In the genomic region with DNA sequence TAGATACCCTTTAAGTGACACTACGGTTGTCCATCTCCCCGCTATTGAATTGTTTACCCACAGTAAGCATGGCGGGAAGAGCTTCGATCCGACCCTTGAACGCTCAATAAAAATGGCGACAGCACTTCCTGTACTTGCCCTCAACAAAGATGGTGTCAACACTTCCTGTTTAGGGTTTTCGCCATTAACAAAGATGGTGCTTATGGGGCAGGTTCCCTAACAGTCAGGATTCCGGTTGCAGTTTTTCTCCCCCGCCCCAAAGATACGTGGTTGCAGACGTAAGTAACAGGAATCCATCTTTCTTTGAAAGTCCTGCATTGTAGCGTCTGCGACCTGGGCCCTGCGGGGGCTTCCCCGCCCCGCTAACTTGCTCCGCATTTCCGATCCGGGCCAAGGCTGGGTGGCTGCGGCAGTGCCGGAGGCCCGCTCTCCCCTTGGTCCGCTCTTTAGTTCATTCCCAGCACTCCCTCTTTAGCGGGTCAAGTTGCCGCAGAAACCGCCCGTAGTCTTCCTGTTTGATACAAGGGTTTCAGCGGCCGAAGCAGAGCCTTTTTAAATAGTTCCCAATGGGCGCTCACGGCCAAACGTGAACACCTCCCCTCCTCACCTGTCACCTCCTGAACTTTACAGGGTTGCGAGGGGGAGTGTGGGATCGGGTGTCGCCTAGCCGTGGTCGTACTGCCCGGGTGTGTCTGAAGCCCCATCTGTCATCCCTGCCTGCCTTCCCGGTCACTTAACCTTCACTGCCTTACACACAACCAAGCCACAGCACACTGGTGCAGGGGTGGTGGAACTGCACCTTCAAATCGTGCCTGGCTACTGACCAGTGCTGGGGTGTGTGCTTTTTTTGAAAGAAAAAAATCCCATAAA, we compare ENCODE assay signal across 8 cellular contexts. TPM values are rescaled to one million over a fixed set of nuclear protein-coding genes. Genes with fewer than 3 reads are reported as not detected.
DNase-seq lines count a peak whose midpoint lies in the region; ATAC-seq and TF ChIP-seq lines count a peak whose summit lies in the region.

A gene (plus strand): TSS at position 181 of the 870 bp plus-strand sequence.

- no peaks in the 10 kb centered on the region for H3K79me2 ChIP-seq in PC-9 (ENCODE audit: low read depth)

- H3K27ac ChIP-seq in PC-9 = peak within 1 kb of the TSS; percentile 87
- H3K27ac ChIP-seq in mucosa of rectum (ENCODE audit: low read depth in 2 of 2, low read length in 2 of 2) = peak within 1 kb of the TSS; percentile 99 to 100

- H3K36me3 ChIP-seq in PC-9 (ENCODE audit: low read depth) = no peaks in the 10 kb centered on the region
- H3K36me3 ChIP-seq in mucosa of rectum (ENCODE audit: control insufficient read depth in 2 of 2, insufficient read depth in 2 of 2, low read length in 2 of 2) = no peaks in the 10 kb centered on the region

- no peaks in the 10 kb centered on the region for H4K20me1 ChIP-seq in PC-9 (ENCODE audit: insufficient read depth)

- CTCF ChIA-PET in PC-9 (lab: Charles Lee) = no interaction called here

- peaks cover 10% of the 10 kb centered on the region for H3K9me3 Mint-ChIP-seq in activated T-cell treated with anti-CD3 and anti-CD28 coated beads, Interleukin-2, amount 50 U/mL, for 24 hours

- peaks cover 40% of the 10 kb centered on the region for H3K4me1 Mint-ChIP-seq in activated T-cell treated with anti-CD3 and anti-CD28 coated beads, Interleukin-2, amount 50 U/mL, for 24 hours (ENCODE audit: low read depth)

- H3K27me3 Mint-ChIP-seq in activated T-cell treated with anti-CD3 and anti-CD28 coated beads, Interleukin-2, amount 50 U/mL, for 24 hours = peaks cover 14% of the 10 kb centered on the region

- peak within 1 kb of the TSS; percentile 95 for H3K4me3 Mint-ChIP-seq in activated T-cell treated with anti-CD3 and anti-CD28 coated beads, Interleukin-2, amount 50 U/mL, for 24 hours

- H3K27me3 ChIP-seq in PC-9 (ENCODE audit: insufficient read depth, low read depth) = no peaks in the 10 kb centered on the region
- no peaks in the 10 kb centered on the region for H3K27me3 ChIP-seq in mucosa of rectum (ENCODE audit: control insufficient read depth in 2 of 2, insufficient read depth in 2 of 2, low read length in 2 of 2)

- H3K9me2 ChIP-seq in PC-9 (ENCODE audit: insufficient read depth) = no peaks in the 10 kb centered on the region

- TSS peak; percentile 83 for BruUV-seq in PC-9 (replicated peaks; lab: Mats Ljungman, UMichigan)

- H3K27ac Mint-ChIP-seq in activated T-cell treated with anti-CD3 and anti-CD28 coated beads, Interleukin-2, amount 50 U/mL, for 24 hours = peak within 1 kb of the TSS; percentile 99

- POLR2A ChIA-PET in PC-9 (lab: Charles Lee; ENCODE audit: unreplicated experiment) = interaction anchor here (0.6 kb wide), 1 partner anchor 300 kb away, joined by 3 read pairs; no protein-coding TSS in a partner anchor

- peak; percentile 91 for DNase-seq in DMS153 treated with DMSO at 0.1 percent for 48 hours (lab: John Stamatoyannopoulos, UW; ENCODE audit: unreplicated experiment)
- peak; percentile 99 for DNase-seq in Jurkat, Clone E6-1 (ENCODE audit: low read depth, low spot score)
- peak; percentile 63 to 87 for DNase-seq in PC-9
- DNase-seq in activated T-cell treated with anti-CD3 and anti-CD28 coated beads, Interleukin-2, amount 50 U/mL, for 24 hours = peak; percentile 87
- DNase-seq in erythroblast (lab: John Stamatoyannopoulos, UW) = peak; percentile 97 to 98
- DNase-seq in stimulated activated CD8-positive, alpha-beta memory T cell treated with anti-CD3 and anti-CD28 coated beads, Interleukin-4, amount 100 ng/mL, for 48 hours = peak; percentile 82

- TF ChIP-seq CTCF in PC-9 (conservative IDR thresholded peaks at IDR 0.05) = no peak

- peak; percentile 92 for ATAC-seq in GM21619 (IDR thresholded peaks at IDR 0.05; ENCODE audit: unreplicated experiment)

- peaks cover 4% of the 10 kb centered on the region; the same call in 1 of the 2 replicates for H3F3A ChIP-seq in PC-9 (ENCODE audit: insufficient read depth, low read depth)

- peaks cover 8% of the 10 kb centered on the region for H3K4me1 ChIP-seq in PC-9 (replicated peaks; ENCODE audit: insufficient read depth)
- H3K4me1 ChIP-seq in mucosa of rectum (ENCODE audit: control insufficient read depth in 2 of 2, insufficient read depth in 2 of 2, low read length in 2 of 2) = peaks cover 11 to 12% of the 10 kb centered on the region in 2 donors

- peak within 1 kb of the TSS; percentile 88 for H2AFZ ChIP-seq in PC-9

- H3K9me3 ChIP-seq in PC-9 (ENCODE audit: insufficient read depth, low read depth) (0 out of 2 replicates have a peak, but pooled peaks cover 4% of the 10 kb centered on the region), mucosa of rectum (ENCODE audit: control insufficient read depth in 2 of 2, low read length in 2 of 2) (no peaks in the 10 kb centered on the region)

- H3K4me2 ChIP-seq in PC-9 = peak within 1 kb of the TSS; percentile 79

- peak within 1 kb of the TSS; percentile 99 for H3K9ac ChIP-seq in mucosa of rectum (ENCODE audit: low read depth in 1 of 2, low read length in 2 of 2)

- peak within 1 kb of the TSS; percentile 71 for H3K4me3 ChIP-seq in Jurkat, Clone E6-1 (ENCODE audit: low read length)
- H3K4me3 ChIP-seq in PC-9 = peak within 1 kb of the TSS; percentile 72
- peak within 1 kb of the TSS; percentile 94 to 97 for H3K4me3 ChIP-seq in mucosa of rectum (ENCODE audit: low read length in 2 of 2)

- peaks cover 31% of the 10 kb centered on the region for H3K36me3 Mint-ChIP-seq in activated T-cell treated with anti-CD3 and anti-CD28 coated beads, Interleukin-2, amount 50 U/mL, for 24 hours (ENCODE audit: low read depth)

- TF ChIP-seq POLR2A in erythroblast (IDR thresholded peaks at IDR 0.05; ENCODE audit: low read length) = peak; percentile 98

- intact Hi-C loops in PC-9 (cut with micrococcal nuclease; ENCODE audit: unreplicated experiment) = loop anchor here (1.0 to 5.0 kb wide), 2 partner anchors 45 to 106 kb away; no protein-coding TSS in a partner anchor

RNA-seq across cellular contexts. Expression of the gene that starts here (rescaled TPM):
- 23.9 TPM for polyA plus RNA-seq in Jurkat, Clone E6-1 (2012; ENCODE audit: insufficient read depth, insufficient read length)
- 7.6 and 9.3 TPM in 2 replicates for total RNA-seq in PC-9 (2021)

Comparison
In these comparisons a context has a peak if more than half of its experiments do, and no peak if none do; other contexts are left out.
1. Peak in every context shown above with its lines: DNase-seq, ATAC-seq, H3K4me3 ChIP-seq and H3K27ac ChIP-seq.